8 cellular contexts compared by ENCODE assay signal in genomic region chr13:99969934-99970760, GRCh38. TPM values are rescaled to one million over a fixed set of nuclear protein-coding genes. Genes with fewer than 3 reads are reported as not detected.
A peak's percentile ranks its signal among the peaks of the same experiment; 100 is the strongest.
DNase-seq lines count a peak whose midpoint lies in the region; ATAC-seq and TF ChIP-seq lines count a peak whose summit lies in the region.

No MANE protein-coding gene starts in this region.

- H3K4me3 ChIP-seq in NB4 (ENCODE audit: low read depth, low read length) (peak overlapping the region; percentile 64), iPS DF 6.9 (ENCODE audit: low read length) (peak overlapping the region; percentile 92), Karpas-422 (ENCODE audit: low read length) (no peak overlapping the region)

- H3K27me3 Mint-ChIP-seq in activated T-cell treated with anti-CD3 and anti-CD28 coated beads, Interleukin-2, amount 50 U/mL, for 24 hours, result peaks cover 79% of the 10 kb centered on the region
- peaks cover 87% of the 10 kb centered on the region for H3K27me3 Mint-ChIP-seq in stimulated activated memory B cell treated with anti-CD40 and anti-IgM and Interleukin-4, amounts not matched to agents 10 μg/mL and 1 μg/mL and 100 μg/mL, for 72 hours

- H3K27ac ChIP-seq in iPS DF 6.9 (ENCODE audit: low read length) (no peak overlapping the region), Karpas-422 (ENCODE audit: low read length) (no peak overlapping the region)

- TF ChIP-seq POLR2A in NB4 (IDR thresholded peaks at IDR 0.05; ENCODE audit: extremely low read depth, insufficient read length), result peak; percentile 52

- no peak overlapping the region for H3K9ac ChIP-seq in Karpas-422 (ENCODE audit: low read length)

- H3K4me3 Mint-ChIP-seq in activated T-cell treated with anti-CD3 and anti-CD28 coated beads, Interleukin-2, amount 50 U/mL, for 24 hours, result peak overlapping the region; percentile 73
- H3K4me3 Mint-ChIP-seq in stimulated activated memory B cell treated with anti-CD40 and anti-IgM and Interleukin-4, amounts not matched to agents 10 μg/mL and 1 μg/mL and 100 μg/mL, for 72 hours, result peak overlapping the region; percentile 78

- H3K4me1 ChIP-seq in iPS DF 6.9 (ENCODE audit: control insufficient read depth, insufficient read depth, low read length), result peaks cover 9% of the 10 kb centered on the region
- no peaks in the 10 kb centered on the region for H3K4me1 ChIP-seq in Karpas-422 (ENCODE audit: low read length)

- H3K79me2 ChIP-seq in Karpas-422 (ENCODE audit: low read length), result no peaks in the 10 kb centered on the region

- no peak for ATAC-seq in stimulated activated memory B cell treated with anti-CD40 and anti-IgM and Interleukin-4, amounts not matched to agents 10 μg/mL and 1 μg/mL and 100 μg/mL, for 72 hours

- peak; percentile 44 for DNase-seq in NCI-H1105 treated with DMSO at 0.1 percent for 48 hours (lab: John Stamatoyannopoulos, UW)
- no peak for DNase-seq in NCI-H1105 (lab: John Stamatoyannopoulos, UW)
- DNase-seq in NB4 (ENCODE audit: low read depth), result peak; percentile 81
- peak; percentile 63 for DNase-seq in activated T-cell treated with anti-CD3 and anti-CD28 coated beads, Interleukin-2, amount 50 U/mL, for 24 hours
- DNase-seq in iPS DF 6.9 (ENCODE audit: low read depth, low spot score), result no peak
- DNase-seq in dermis blood vessel endothelial cell, result no peak
- no peak for DNase-seq in Karpas-422

- no peaks in the 10 kb centered on the region for H4K20me1 ChIP-seq in Karpas-422 (ENCODE audit: insufficient read depth, low read depth, low read length)

- H3K9me3 Mint-ChIP-seq in activated T-cell treated with anti-CD3 and anti-CD28 coated beads, Interleukin-2, amount 50 U/mL, for 24 hours, result peaks cover 15% of the 10 kb centered on the region
- peaks cover 10% of the 10 kb centered on the region for H3K9me3 Mint-ChIP-seq in stimulated activated memory B cell treated with anti-CD40 and anti-IgM and Interleukin-4, amounts not matched to agents 10 μg/mL and 1 μg/mL and 100 μg/mL, for 72 hours

- no peak for TF ChIP-seq CTCF in NB4 (IDR thresholded peaks at IDR 0.05; ENCODE audit: low read depth, low read length)

- no peak overlapping the region for H3K4me2 ChIP-seq in Karpas-422 (ENCODE audit: low read depth, low read length, poor library complexity, severe bottlenecking)

- H3K9me3 ChIP-seq in iPS DF 6.9 (ENCODE audit: control insufficient read depth, insufficient read depth, low read length) (no peaks in the 10 kb centered on the region), Karpas-422 (ENCODE audit: low read length) (no peaks in the 10 kb centered on the region)

- no peak overlapping the region for H2AFZ ChIP-seq in Karpas-422 (ENCODE audit: low read length)

- no peaks in the 10 kb centered on the region for H3K9me2 ChIP-seq in Karpas-422 (replicated peaks; ENCODE audit: insufficient read depth, low read length)

- peak overlapping the region; percentile 83 for H3K27ac Mint-ChIP-seq in activated T-cell treated with anti-CD3 and anti-CD28 coated beads, Interleukin-2, amount 50 U/mL, for 24 hours
- no peak overlapping the region for H3K27ac Mint-ChIP-seq in stimulated activated memory B cell treated with anti-CD40 and anti-IgM and Interleukin-4, amounts not matched to agents 10 μg/mL and 1 μg/mL and 100 μg/mL, for 72 hours

- H3K36me3 ChIP-seq in iPS DF 6.9 (ENCODE audit: control insufficient read depth, insufficient read depth, low read length) (peaks cover 11% of the 10 kb centered on the region), Karpas-422 (ENCODE audit: insufficient read depth, low read length) (no peaks in the 10 kb centered on the region)

- no CpG with 5 or more reads among the region's 96 CpGs for WGBS in iPS DF 6.9 (ENCODE audit: insufficient coverage, insufficient read length)

- H3K27me3 ChIP-seq in iPS DF 6.9 (ENCODE audit: control insufficient read depth, insufficient read depth, low read length) (no peaks in the 10 kb centered on the region; the same call in 1 of the 2 replicates), Karpas-422 (ENCODE audit: low read length) (no peaks in the 10 kb centered on the region)

- H3K36me3 Mint-ChIP-seq in activated T-cell treated with anti-CD3 and anti-CD28 coated beads, Interleukin-2, amount 50 U/mL, for 24 hours (ENCODE audit: low read depth), result no peaks in the 10 kb centered on the region
- H3K36me3 Mint-ChIP-seq in stimulated activated memory B cell treated with anti-CD40 and anti-IgM and Interleukin-4, amounts not matched to agents 10 μg/mL and 1 μg/mL and 100 μg/mL, for 72 hours, result peaks cover 4% of the 10 kb centered on the region

- H3K4me1 Mint-ChIP-seq in activated T-cell treated with anti-CD3 and anti-CD28 coated beads, Interleukin-2, amount 50 U/mL, for 24 hours (ENCODE audit: low read depth), result peaks cover 21% of the 10 kb centered on the region
- peaks cover 14% of the 10 kb centered on the region for H3K4me1 Mint-ChIP-seq in stimulated activated memory B cell treated with anti-CD40 and anti-IgM and Interleukin-4, amounts not matched to agents 10 μg/mL and 1 μg/mL and 100 μg/mL, for 72 hours

RNA-seq across cellular contexts. Expression of gene ZIC5, which starts 1.4 kb away (rescaled TPM):
- under 0.01 TPM in 2 replicates for total RNA-seq in dermis blood vessel endothelial cell
- not detected in 2 replicates for total RNA-seq in Karpas-422 (2014; rRNA removed; shearing (Covaris generic); ENCODE audit: low replicate concordance)

RNA-seq across cellular contexts. Expression of gene ZIC2, which starts 11.4 kb away (rescaled TPM):
- 0.47 TPM in 1 of 2 replicates, not detected in the other for total RNA-seq in dermis blood vessel endothelial cell
- total RNA-seq in Karpas-422 (2014; rRNA removed; shearing (Covaris generic); ENCODE audit: low replicate concordance), result not detected in 2 replicates

Comparison
In these comparisons a context has a peak if more than half of its experiments do, and no peak if none do; other contexts are left out.
1. DNase-seq: peak in NCI-H1105 treated with DMSO at 0.1 percent for 48 hours (single experiment), NB4 (single experiment) and activated T-cell treated with anti-CD3 and anti-CD28 coated beads, Interleukin-2, amount 50 U/mL, for 24 hours (single experiment); none in NCI-H1105 (single experiment), iPS DF 6.9 (single experiment), dermis blood vessel endothelial cell (single experiment) and Karpas-422 (single experiment).